In the genomic region with DNA sequence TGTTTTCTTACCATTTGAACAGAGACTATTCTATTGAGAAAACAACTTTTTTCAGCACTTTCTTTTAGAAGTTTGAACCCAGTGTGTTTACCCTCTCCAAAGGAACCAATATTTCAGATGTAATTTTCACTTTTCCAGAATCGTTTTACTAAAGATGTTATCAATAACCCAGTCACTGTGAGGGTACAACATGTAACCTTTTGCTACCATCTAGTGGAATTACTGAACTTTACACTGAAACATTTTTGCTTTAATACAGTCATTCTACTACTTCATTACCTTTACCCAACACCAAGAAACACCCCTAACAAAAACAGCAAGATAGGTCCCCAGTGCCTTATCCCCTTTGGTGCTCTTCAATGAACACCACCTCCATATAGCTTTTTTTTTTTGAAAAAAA, we compare ENCODE assay signal across 12 cellular contexts. TPM values are rescaled to one million over a fixed set of nuclear protein-coding genes. Genes with fewer than 3 reads are reported as not detected.
DNase-seq lines count a peak whose midpoint lies in the region; ATAC-seq, FAIRE-seq and TF ChIP-seq lines count a peak whose summit lies in the region.
"Had no signal": no experiment of that assay in that cellular context is flagged by ENCODE, and none has a peak within 500 bp of the region (broad histone marks: within the 10 kb centered on the region; RNA-seq: fewer than 3 reads in every experiment).

No MANE protein-coding gene starts in this region.

- peaks cover 13% of the 10 kb centered on the region for H3K27me3 ChIP-seq in adrenal gland

- DNase-seq in GM13976 (ENCODE audit: low spot score) (peak; percentile 26), HTR-8/SVneo (ENCODE audit: insufficient read length, low spot score) (no peak), adrenal gland (no peak), lung microvascular endothelial cell (ENCODE audit: low read depth in 2 of 2) (peak; percentile 9 to 24), LoVo (ENCODE audit: low spot score) (no peak), occipital lobe (lab: John Stamatoyannopoulos, UW) (no peak)
- no peak for DNase-seq in activated CD4-positive, CD25-positive, alpha-beta regulatory T cell (lab: John Stamatoyannopoulos, UW)
- DNase-seq: activated CD4-positive, alpha-beta T cell treated with anti-CD3 and anti-CD28 coated beads for 1 hour; left ventricle myocardium inferior; NCI-H774 had no signal

- H3K4me1 ChIP-seq in adrenal gland (replicated peaks in 1 of 2), result no peaks in the 10 kb centered on the region
- H3K4me1 ChIP-seq: left ventricle myocardium inferior had no signal

- TF ChIP-seq POLR2A in adrenal gland (IDR thresholded peaks at IDR 0.05), result no peak

- FAIRE-seq in HTR-8/SVneo (lab: Jason Lieb, UNC), result peak; percentile 86

- in situ Hi-C loops in GM13976 (cut with MboI; ENCODE audit: low sequenced_read_pairs, unreplicated experiment), result no loop called here

- ATAC-seq in GM18909 (IDR thresholded peaks at IDR 0.05; ENCODE audit: poor library complexity, unreplicated experiment), result no peak

- no peak overlapping the region for H3K4me3 ChIP-seq in adrenal gland
- H3K4me3 ChIP-seq: left ventricle myocardium inferior had no signal

- no peak for TF ChIP-seq CTCF in GM13976 (IDR thresholded peaks at IDR 0.05; ENCODE audit: borderline replicate concordance, control extremely low read depth, extremely low read depth, insufficient read depth, missing control alignments)
- TF ChIP-seq CTCF in adrenal gland (IDR thresholded peaks at IDR 0.05), result peak in 4 of 6 experiments; percentile 11 to 23 (median 20)

- H3K36me3 ChIP-seq in adrenal gland (replicated peaks in 1 of 2), result no peaks in the 10 kb centered on the region
- H3K36me3 ChIP-seq: left ventricle myocardium inferior had no signal

- no peak overlapping the region for H3K27ac ChIP-seq in adrenal gland
- H3K27ac ChIP-seq: epithelial cell of prostate, left ventricle myocardium inferior had no signal

- WGBS in adrenal gland, 4 donors, result 0 to 25% (median 14%) methylated on average over 1 of the region's 1 CpG

- intact Hi-C loops in adrenal gland (cut with DNase I), result no loop called here

- no peaks in the 10 kb centered on the region for H3K9me3 ChIP-seq in adrenal gland (replicated peaks in 1 of 3)
- H3K9me3 ChIP-seq: left ventricle myocardium inferior had no signal

RNA-seq across cellular contexts. Expression of gene PRDX4, which starts 33.1 kb away (rescaled TPM):
- total RNA-seq in adrenal gland (100 to 1,000 TPM in 6 of 8 donors, 10 to 100 TPM in 2; 86.7 to 250 (median 136) TPM), lung microvascular endothelial cell (203 and 204 TPM in 2 replicates), occipital lobe (37.9 TPM)
- 100 to 1,000 TPM in 1 of 3 donors, 10 to 100 TPM in 2; 23.1 to 220 (median 37.2) TPM for polyA plus RNA-seq in adrenal gland

Comparison
In these comparisons a context has a peak if more than half of its experiments do, and no peak if none do; other contexts are left out.
1. DNase-seq: peak in GM13976 (single experiment) and lung microvascular endothelial cell (2 of 2); none in HTR-8/SVneo (single experiment), adrenal gland (0 of 7), LoVo (single experiment), activated CD4-positive, CD25-positive, alpha-beta regulatory T cell (0 of 4) and occipital lobe (single experiment).